ENCODE assay signal across 8 cellular contexts in genomic region chrX:20066968-20067708, GRCh38. TPM values are rescaled to one million over a fixed set of nuclear protein-coding genes. Genes with fewer than 3 reads are reported as not detected.
DNase-seq lines count a peak whose midpoint lies in the region; ATAC-seq, FAIRE-seq and TF ChIP-seq lines count a peak whose summit lies in the region.

No MANE protein-coding gene starts in this region.

- in situ Hi-C loops in Panc1 (cut with HindIII; ENCODE audit: low pct_unique_long_range_greater_than_20kb, low sequenced_read_pairs) = no loop called here

- no peaks in the 10 kb centered on the region for H3K4me1 ChIP-seq in CD8-positive, alpha-beta T cell (ENCODE audit: insufficient read depth, low read length)
- H3K4me1 ChIP-seq in Panc1 (ENCODE audit: control insufficient read depth, insufficient read depth, low read length) (peaks cover 6% of the 10 kb centered on the region; the same call in 1 of the 2 replicates), vagina (peaks cover 12% of the 10 kb centered on the region)

- POLR2A ChIA-PET in CD8-positive, alpha-beta T cell (lab: Charles Lee) = no interaction called here
- POLR2A ChIA-PET in Panc1 (lab: Charles Lee) = interaction anchor here (0.5 kb wide), 1 partner anchor 16 kb away, joined by 10 read pairs; no protein-coding TSS in a partner anchor

- no TSS peak for BruUV-seq in Panc1 (replicated peaks; lab: Mats Ljungman, UMichigan)

- H3K4me1 Mint-ChIP-seq in CD8-positive, alpha-beta T cell (ENCODE audit: low read depth) = no peaks in the 10 kb centered on the region

- H3K36me3 Mint-ChIP-seq in CD8-positive, alpha-beta T cell = no peaks in the 10 kb centered on the region

- peak; percentile 63 for ATAC-seq in CD8-positive, alpha-beta T cell
- ATAC-seq in HG03442 (IDR thresholded peaks at IDR 0.05; ENCODE audit: unreplicated experiment) (peak; percentile 63), Panc1 (peak; percentile 85), HG02981 (IDR thresholded peaks at IDR 0.05; ENCODE audit: unreplicated experiment) (no peak)

- TF ChIP-seq CTCF in CD8-positive, alpha-beta T cell (IDR thresholded peaks at IDR 0.05) = peak; percentile 31
- TF ChIP-seq CTCF in Panc1 (IDR thresholded peaks at IDR 0.05) (peak; percentile 72), vagina (IDR thresholded peaks at IDR 0.05) (peak in 1 of 3 experiments; percentile 36)

- H3K27me3 Mint-ChIP-seq in CD8-positive, alpha-beta T cell (ENCODE audit: low read depth) = no peaks in the 10 kb centered on the region

- TF ChIP-seq POLR2A in vagina (IDR thresholded peaks at IDR 0.05) = no peak

- CTCF ChIA-PET in CD8-positive, alpha-beta T cell (lab: Charles Lee) = interaction anchor here (1.1 to 3.8 kb wide), 4 partner anchors 13 to 695 kb away, joined by 3 to 22 read pairs (median 12); no protein-coding TSS in a partner anchor
- CTCF ChIA-PET in Panc1 (lab: Charles Lee) = no interaction called here

- H3K27ac Mint-ChIP-seq in CD8-positive, alpha-beta T cell = no peak overlapping the region

- peak in 4 of 7 experiments; percentile 0 to 22 (median 8) for DNase-seq in CD8-positive, alpha-beta T cell
- DNase-seq in GM18507 (ENCODE audit: extremely low spot score, insufficient read length, low read depth) = peak; percentile 12
- DNase-seq in Panc1 (ENCODE audit: low read depth, low spot score) = peak; percentile 30
- peak; percentile 19 for DNase-seq in dedifferentiated amniotic fluid mesenchymal stem cell (ENCODE audit: extremely low spot score)
- DNase-seq in myocyte (ENCODE audit: low read depth) = peak; percentile 23
- no peak for DNase-seq in vagina (ENCODE audit: extremely low spot score in 2 of 2)

- no peaks in the 10 kb centered on the region for H3K9me3 ChIP-seq in CD8-positive, alpha-beta T cell (ENCODE audit: low read length)
- H3K9me3 ChIP-seq in Panc1 (ENCODE audit: control insufficient read depth, insufficient read depth, low read depth, low read length) (no peaks in the 10 kb centered on the region), vagina (no peaks in the 10 kb centered on the region)

- H3K9me3 Mint-ChIP-seq in CD8-positive, alpha-beta T cell = no peaks in the 10 kb centered on the region

- no peaks in the 10 kb centered on the region for H3K36me3 ChIP-seq in CD8-positive, alpha-beta T cell (ENCODE audit: insufficient read depth, low read length)
- H3K36me3 ChIP-seq in Panc1 (ENCODE audit: control insufficient read depth, insufficient read depth, low read length) (no peaks in the 10 kb centered on the region), vagina (no peaks in the 10 kb centered on the region)

- no peak overlapping the region for H3K27ac ChIP-seq in CD8-positive, alpha-beta T cell (ENCODE audit: low read depth, low read length)
- no peak overlapping the region for H3K27ac ChIP-seq in Panc1 (ENCODE audit: low read length)
- H3K27ac ChIP-seq in vagina = no peak overlapping the region

- peak; percentile 86 for FAIRE-seq in GM18507 (lab: Jason Lieb, UNC)

- H3K4me3 Mint-ChIP-seq in CD8-positive, alpha-beta T cell = no peak overlapping the region

- no peak overlapping the region for H3K4me3 ChIP-seq in CD8-positive, alpha-beta T cell (ENCODE audit: low read depth, low read length)
- H3K4me3 ChIP-seq in Panc1 (ENCODE audit: low read depth in 2 of 2, low read length in 2 of 2) (no peak overlapping the region), vagina (no peak overlapping the region)

- intact Hi-C loops in CD8-positive, alpha-beta T cell (cut with DNase I, micrococcal nuclease) = loop anchor here (1.0 to 2.0 kb wide), 4 partner anchors 162 to 694 kb away; no protein-coding TSS in a partner anchor
- intact Hi-C loops in Panc1 (cut with micrococcal nuclease; ENCODE audit: unreplicated experiment) (loop anchor here (5.0 kb wide), 1 partner anchor 165 kb away; no protein-coding TSS in a partner anchor), vagina (cut with DNase I) (no loop called here)

- H3K27me3 ChIP-seq in CD8-positive, alpha-beta T cell (ENCODE audit: insufficient read depth, low read length) = no peaks in the 10 kb centered on the region
- no peaks in the 10 kb centered on the region for H3K27me3 ChIP-seq in Panc1 (ENCODE audit: control insufficient read depth, insufficient read depth, low read length)
- no peaks in the 10 kb centered on the region for H3K27me3 ChIP-seq in vagina

RNA-seq across cellular contexts. Expression of gene MAP7D2, which starts 49.6 kb away (rescaled TPM):
- total RNA-seq in CD8-positive, alpha-beta T cell = under 1 TPM in 1 of 2 experiments, not detected in 1; 0.11 TPM
- total RNA-seq in Panc1 (2021; ENCODE audit: unreplicated experiment) (7.6 TPM), myocyte (0.05 TPM in 1 of 2 replicates, not detected in the other), vagina (0.98 TPM)
- polyA plus RNA-seq in Panc1 (2012; ENCODE audit: insufficient read length) = 6.4 TPM
- polyA plus RNA-seq in myocyte (2012) = 0.06 TPM

Comparison
In these comparisons a context has a peak if more than half of its experiments do, and no peak if none do; other contexts are left out.
1. DNase-seq: peak in CD8-positive, alpha-beta T cell (4 of 7), GM18507 (single experiment), Panc1 (single experiment), dedifferentiated amniotic fluid mesenchymal stem cell (single experiment) and myocyte (single experiment); none in vagina (0 of 2).